In genomic region chr17:75405365-75406221, GRCh38 we compare ENCODE assay signal across 8 cellular contexts. TPM values are rescaled to one million over a fixed set of nuclear protein-coding genes. Genes with fewer than 3 reads are reported as not detected.
DNase-seq lines count a peak whose midpoint lies in the region; ATAC-seq, FAIRE-seq and TF ChIP-seq lines count a peak whose summit lies in the region.

Gene GRB2, minus strand, starts transcription at chr17:75405678. Its CDS starts 12,050 bp downstream, at chr17:75393628.

- H2BK15ac ChIP-seq in H1 (ENCODE audit: low read length) (peak within 1 kb of the TSS; percentile 34; the same call in 1 of the 2 replicates), mesenchymal stem cell (ENCODE audit: low read depth, poor library complexity, severe bottlenecking) (peak within 1 kb of the TSS; percentile 52)

- 7% methylated on average over 49 of the region's 74 CpGs; no CpG with 5 or more reads in 1 of the 2 experiments for WGBS in H1 (ENCODE audit: extremely low coverage in 1 of 2, insufficient coverage in 1 of 2, insufficient read length in 1 of 2, insufficient replicate concordance in 2 of 2, low coverage in 1 of 2, low lambda C conversion rate in 2 of 2, missing lambda C conversion rate in 1 of 2), 2 experiments
- 2% methylated on average over 67 of the region's 74 CpGs for WGBS in mesenchymal stem cell

- H3K27ac Mint-ChIP-seq in activated CD8-positive, alpha-beta memory T cell treated with anti-CD3 and anti-CD28 coated beads, Interleukin-2, amount 10 ng/mL, durations not matched to agents 7 days and 5 days: peak within 1 kb of the TSS; percentile 91

- H4K91ac ChIP-seq in H1 (replicated peaks; ENCODE audit: insufficient read length, low read length) (peak within 1 kb of the TSS; percentile 81), mesenchymal stem cell (ENCODE audit: low read length) (peak within 1 kb of the TSS; percentile 97)

- H2BK120ac ChIP-seq in H1 (replicated peaks; ENCODE audit: low read depth, low read length) (no peak within 1 kb of the TSS), mesenchymal stem cell (ENCODE audit: low read depth, low read length) (peak within 1 kb of the TSS; percentile 73)

- H3K4me3 Mint-ChIP-seq in activated CD8-positive, alpha-beta memory T cell treated with anti-CD3 and anti-CD28 coated beads, Interleukin-2, amount 10 ng/mL, durations not matched to agents 7 days and 5 days: peak within 1 kb of the TSS; percentile 90

- 0 out of 2 replicates have a peak within 1 kb of the TSS, but pooled peaks have one; percentile 78 for H2BK5ac ChIP-seq in H1 (ENCODE audit: low read depth, low read length)
- H2BK5ac ChIP-seq in mesenchymal stem cell (ENCODE audit: low read depth, low read length, poor library complexity, severe bottlenecking): peak within 1 kb of the TSS; percentile 73

- no peak within 1 kb of the TSS for H3K23ac ChIP-seq in H1 (ENCODE audit: insufficient read length)
- H3K23ac ChIP-seq in mesenchymal stem cell (ENCODE audit: low read length in 2 of 2): peak within 1 kb of the TSS; percentile 79 to 99

- TF ChIP-seq EP300 in H1 (IDR thresholded peaks at IDR 0.05; ENCODE audit: borderline replicate concordance in 1 of 2, low read depth in 2 of 2, low read length in 2 of 2): no peak

- H3K79me2 ChIP-seq in H1 (ENCODE audit: control insufficient read depth in 1 of 2, insufficient read depth in 2 of 2, low read length in 2 of 2): peaks cover 19 to 44% of the 10 kb centered on the region in 2 experiments

- peaks cover 11% of the 10 kb centered on the region for H3K36me3 Mint-ChIP-seq in activated CD8-positive, alpha-beta memory T cell treated with anti-CD3 and anti-CD28 coated beads, Interleukin-2, amount 10 ng/mL, durations not matched to agents 7 days and 5 days

- H3K4me1 Mint-ChIP-seq in activated CD8-positive, alpha-beta memory T cell treated with anti-CD3 and anti-CD28 coated beads, Interleukin-2, amount 10 ng/mL, durations not matched to agents 7 days and 5 days: peaks cover 45% of the 10 kb centered on the region

- peaks cover 6% of the 10 kb centered on the region; the same call in 1 of the 2 replicates for H3K23me2 ChIP-seq in H1 (ENCODE audit: low read depth, low read length)

- peak in 1 of 2 experiments; percentile 73; a peak in 2 of 3 replicates for TF ChIP-seq POLR2A in H1 (IDR thresholded peaks at IDR 0.05; ENCODE audit: control extremely low read depth in 1 of 2, low read depth in 2 of 2, low read length in 2 of 2)

- DNase-seq in CMK (ENCODE audit: low read depth): peak; percentile 89
- DNase-seq in NT2/D1 (ENCODE audit: low read depth, low spot score): peak; percentile 85
- DNase-seq in activated CD8-positive, alpha-beta memory T cell treated with anti-CD3 and anti-CD28 coated beads, Interleukin-2, amount 10 ng/mL, durations not matched to agents 7 days and 5 days: peak; percentile 100
- DNase-seq in H1 (ENCODE audit: low read depth in 1 of 2, low spot score in 2 of 2): peak; percentile 84 to 100
- peak; percentile 95 for DNase-seq in mesenchymal stem cell
- peak; percentile 100 for DNase-seq in stimulated activated CD8-positive, alpha-beta memory T cell treated with anti-CD3 and anti-CD28 coated beads, Interleukin-12 subunit alpha, Interleukin-12 subunit beta, amount 100 ng/mL, for 24 hours (ENCODE audit: extremely low read depth)

- no peaks in the 10 kb centered on the region for H3K9me3 ChIP-seq in HUES48 (ENCODE audit: control insufficient read depth, insufficient read depth, low read length)
- no peaks in the 10 kb centered on the region for H3K9me3 ChIP-seq in NT2/D1 (ENCODE audit: insufficient read depth, low read length)
- no peaks in the 10 kb centered on the region for H3K9me3 ChIP-seq in H1 (ENCODE audit: insufficient read depth in 2 of 2, low read depth in 1 of 2, low read length in 1 of 2)
- no peaks in the 10 kb centered on the region for H3K9me3 ChIP-seq in mesenchymal stem cell (ENCODE audit: control insufficient read depth, low read length)

- H3K27ac ChIP-seq in HUES48 (ENCODE audit: low read depth, low read length): peak within 1 kb of the TSS; percentile 81
- H3K27ac ChIP-seq in H1 (ENCODE audit: low read depth, low read length): no peak within 1 kb of the TSS
- peak within 1 kb of the TSS; percentile 72 for H3K27ac ChIP-seq in mesenchymal stem cell (ENCODE audit: low read length, poor library complexity, severe bottlenecking)

- no peak for TF ChIP-seq RAD21 in H1 (IDR thresholded peaks at IDR 0.05 in 1 of 2, conservative IDR thresholded peaks at IDR 0.05 in 1 of 2; ENCODE audit: low read depth in 2 of 2, low read length in 2 of 2)

- H2AFZ ChIP-seq in H1 (ENCODE audit: low read length) (peak within 1 kb of the TSS; percentile 46), mesenchymal stem cell (ENCODE audit: low read depth, low read length) (peak within 1 kb of the TSS; percentile 100)

- H3K4ac ChIP-seq in H1 (replicated peaks; ENCODE audit: insufficient read length, low read depth, low read length) (no peak within 1 kb of the TSS), mesenchymal stem cell (ENCODE audit: low read depth in 1 of 2, low read length in 2 of 2) (peak within 1 kb of the TSS; percentile 81 to 94)

- H2AK5ac ChIP-seq in H1 (ENCODE audit: low read depth, low read length) (no peak within 1 kb of the TSS), mesenchymal stem cell (ENCODE audit: low read length, severe bottlenecking) (no peak within 1 kb of the TSS)

- 0 out of 2 replicates have a peak within 1 kb of the TSS, but pooled peaks have one; percentile 32 for H2BK12ac ChIP-seq in H1 (ENCODE audit: low read depth, low read length)
- peak within 1 kb of the TSS in 1 of 2 experiments; percentile 3 for H2BK12ac ChIP-seq in mesenchymal stem cell (ENCODE audit: low read length in 2 of 2)

- H3K56ac ChIP-seq in H1 (replicated peaks; ENCODE audit: insufficient read length, low read depth, low read length): peak within 1 kb of the TSS; percentile 69

- H3K4me3 ChIP-seq in HUES48 (ENCODE audit: low read depth, low read length): peak within 1 kb of the TSS; percentile 93
- H3K4me3 ChIP-seq in NT2/D1 (ENCODE audit: insufficient read length, low read depth): peak within 1 kb of the TSS; percentile 99
- H3K4me3 ChIP-seq in H1 (ENCODE audit: extremely low read depth in 1 of 4, insufficient read depth in 2 of 4, low read depth in 3 of 4, low read length in 4 of 4): peak within 1 kb of the TSS; percentile 90 to 94 (median 92)
- peak within 1 kb of the TSS; percentile 95 to 100 for H3K4me3 ChIP-seq in mesenchymal stem cell (ENCODE audit: insufficient read depth in 1 of 2, low read depth in 1 of 2, low read length in 2 of 2)

- peak within 1 kb of the TSS; percentile 82 for H3K9ac ChIP-seq in HUES48 (ENCODE audit: low read depth, low read length)
- H3K9ac ChIP-seq in NT2/D1 (ENCODE audit: insufficient read length, low read depth): peak within 1 kb of the TSS; percentile 98
- H3K9ac ChIP-seq in H1 (replicated peaks in 1 of 4; ENCODE audit: extremely low read depth in 1 of 4, low read depth in 3 of 4, low read length in 3 of 4): peak within 1 kb of the TSS; percentile 66 to 95 (median 72)
- peak within 1 kb of the TSS; percentile 94 for H3K9ac ChIP-seq in mesenchymal stem cell (ENCODE audit: low read length)

- H3K4me2 ChIP-seq in H1 (ENCODE audit: insufficient read depth in 1 of 2, low read depth in 2 of 2, low read length in 2 of 2) (peak within 1 kb of the TSS; percentile 75 to 79), mesenchymal stem cell (ENCODE audit: low read length, poor library complexity, severe bottlenecking) (peak within 1 kb of the TSS; percentile 94)

- H3K27me3 Mint-ChIP-seq in activated CD8-positive, alpha-beta memory T cell treated with anti-CD3 and anti-CD28 coated beads, Interleukin-2, amount 10 ng/mL, durations not matched to agents 7 days and 5 days: no peaks in the 10 kb centered on the region

- H3K9me3 Mint-ChIP-seq in activated CD8-positive, alpha-beta memory T cell treated with anti-CD3 and anti-CD28 coated beads, Interleukin-2, amount 10 ng/mL, durations not matched to agents 7 days and 5 days (ENCODE audit: low read depth): no peaks in the 10 kb centered on the region

- no peaks in the 10 kb centered on the region for H3K36me3 ChIP-seq in HUES48 (ENCODE audit: control insufficient read depth, insufficient read depth, low read length)
- H3K36me3 ChIP-seq in NT2/D1 (ENCODE audit: insufficient read depth, insufficient read length, low read length): no peaks in the 10 kb centered on the region
- H3K36me3 ChIP-seq in H1 (ENCODE audit: control insufficient read depth in 2 of 4, insufficient read depth in 4 of 4, low read length in 3 of 4): no peaks in the 10 kb centered on the region
- no peaks in the 10 kb centered on the region for H3K36me3 ChIP-seq in mesenchymal stem cell (ENCODE audit: control insufficient read depth in 1 of 2, insufficient read depth in 2 of 2, low read depth in 1 of 2, low read length in 2 of 2)

- peaks cover 3% of the 10 kb centered on the region in 2 experiments for H4K20me1 ChIP-seq in H1 (replicated peaks in 1 of 2; ENCODE audit: control insufficient read depth in 1 of 2, insufficient read depth in 2 of 2, low read length in 2 of 2)

- H3K79me1 ChIP-seq in H1 (ENCODE audit: low read depth, low read length): peaks cover 1% of the 10 kb centered on the region; the same call in 1 of the 2 replicates
- H3K79me1 ChIP-seq in mesenchymal stem cell (replicated peaks; ENCODE audit: low read length, poor library complexity, severe bottlenecking): no peaks in the 10 kb centered on the region

- no peak for FAIRE-seq in H1 (lab: Jason Lieb, UNC)

- H3K18ac ChIP-seq in H1 (ENCODE audit: extremely low read depth, low read length) (no peak within 1 kb of the TSS), mesenchymal stem cell (ENCODE audit: low read depth in 1 of 2, low read length in 2 of 2) (peak within 1 kb of the TSS; percentile 93 to 99)

- H2BK20ac ChIP-seq in H1 (ENCODE audit: low read length): no peak within 1 kb of the TSS

- H3K14ac ChIP-seq in H1 (ENCODE audit: insufficient read length) (no peak within 1 kb of the TSS), mesenchymal stem cell (ENCODE audit: low read length in 2 of 2) (peak within 1 kb of the TSS; percentile 92 to 98)

- TF ChIP-seq CTCF in H1 (IDR thresholded peaks at IDR 0.05; ENCODE audit: control extremely low read depth in 1 of 3, insufficient read depth in 1 of 3, low read depth in 1 of 3, low read length in 3 of 3): no peak

- H3K4me1 ChIP-seq in HUES48 (ENCODE audit: control insufficient read depth, insufficient read depth, low read length): peaks cover 10% of the 10 kb centered on the region; the same call in 1 of the 2 replicates
- no peaks in the 10 kb centered on the region for H3K4me1 ChIP-seq in NT2/D1 (ENCODE audit: insufficient read depth, insufficient read length)
- H3K4me1 ChIP-seq in H1 (replicated peaks in 1 of 4; ENCODE audit: control insufficient read depth in 3 of 4, insufficient read depth in 4 of 4, low read length in 3 of 4): no peaks in the 10 kb centered on the region
- peaks cover 9% of the 10 kb centered on the region for H3K4me1 ChIP-seq in mesenchymal stem cell (ENCODE audit: control insufficient read depth, insufficient read depth, low read depth, low read length)

- CTCF ChIA-PET in activated CD8-positive, alpha-beta memory T cell treated with anti-CD3 and anti-CD28 coated beads, Interleukin-2, amount 10 ng/mL, durations not matched to agents 7 days and 5 days (lab: Charles Lee): interaction anchor here (0.7 to 4.4 kb wide), 22 partner anchors 12 to 444 kb away, joined by 3 to 45 read pairs (median 4); partner anchors contain the start of genes MIF4GD, SLC25A19 and TSEN54
- CTCF ChIA-PET in H1 (lab: Charles Lee; ENCODE audit: partially characterized antibody): interaction anchor here (0.9 to 3.0 kb wide), 9 partner anchors 11 to 165 kb away, joined by 3 to 12 read pairs (median 7); partner anchors contain the start of gene MIF4GD

- peak; percentile 84 for ATAC-seq in GM21381 (IDR thresholded peaks at IDR 0.05; ENCODE audit: unreplicated experiment)
- peak; percentile 89 for ATAC-seq in activated CD8-positive, alpha-beta memory T cell treated with anti-CD3 and anti-CD28 coated beads, Interleukin-2, amount 10 ng/mL, durations not matched to agents 7 days and 5 days

- H3K27me3 ChIP-seq in HUES48 (ENCODE audit: control insufficient read depth, insufficient read depth, low read length) (no peaks in the 10 kb centered on the region), NT2/D1 (ENCODE audit: insufficient read depth, insufficient read length) (peaks cover 11% of the 10 kb centered on the region), H1 (replicated peaks in 1 of 4; ENCODE audit: control insufficient read depth in 3 of 4, extremely low read depth in 1 of 4, insufficient read depth in 3 of 4, low read length in 3 of 4) (no peaks in the 10 kb centered on the region), mesenchymal stem cell (ENCODE audit: control insufficient read depth in 1 of 2, insufficient read depth in 1 of 2, low read length in 2 of 2) (peaks cover 8% of the 10 kb centered on the region in 2 experiments)

- H4K5ac ChIP-seq in H1 (ENCODE audit: insufficient read length, low read depth, low read length): no peak within 1 kb of the TSS

- POLR2A ChIA-PET in H1 (lab: Charles Lee; ENCODE audit: partially characterized antibody): interaction anchor here (0.6 to 2.7 kb wide), 6 partner anchors 11 to 394 kb away, joined by 3 to 14 read pairs (median 4); partner anchors contain the start of genes MIF4GD and MRPL58

- H4K8ac ChIP-seq in H1 (ENCODE audit: extremely low read depth, insufficient read depth, low read length): peak within 1 kb of the TSS; percentile 64; the same call in 1 of the 2 replicates
- peak within 1 kb of the TSS; percentile 98 for H4K8ac ChIP-seq in mesenchymal stem cell (ENCODE audit: low read length)

RNA-seq across cellular contexts. Expression of gene GRB2, which starts in this region (rescaled TPM):
- 100 to 1,000 TPM; 138 to 179 TPM for total RNA-seq in activated CD8-positive, alpha-beta memory T cell treated with anti-CD3 and anti-CD28 coated beads, Interleukin-2, amount 10 ng/mL, durations not matched to agents 7 days and 5 days
- total RNA-seq in H1 (2021; fragmentation: NEBNext Ultra II Directional; extraction: Animal tissue kit (Norgen Biotek cat#: 25700)): 101 and 102 TPM in 2 replicates
- polyA plus RNA-seq in H1 (2011; rRNA removed): 44.2 and 51.8 TPM in 2 replicates
- 58.1 TPM for polyA plus RNA-seq in H1 (2011; cell fraction: cytosol; rRNA removed)
- polyA plus RNA-seq in H1 (2011; cell fraction: nucleus; rRNA removed): 45.2 TPM
- polyA plus RNA-seq in H1 (2012, experiment 1 of 2): 58.4 to 70.9 TPM (median 63.2 TPM) in 4 replicates
- polyA plus RNA-seq in H1 (2012, experiment 2 of 2): 69.4 TPM
- 96.2 TPM for polyA plus RNA-seq in H1 (2013, experiment 1 of 2)
- 83.9 TPM for polyA plus RNA-seq in H1 (2013, experiment 2 of 2)
- polyA minus RNA-seq in H1 (2011; rRNA and poly(A)+ RNA removed): 40.6 and 44.1 TPM in 2 replicates
- 20.0 TPM for polyA minus RNA-seq in H1 (2011; cell fraction: cytosol; rRNA and poly(A)+ RNA removed)
- 41.5 TPM for polyA minus RNA-seq in H1 (2011; cell fraction: nucleus; rRNA and poly(A)+ RNA removed)
- polyA plus RNA-seq in mesenchymal stem cell (2013, experiment 1 of 2): 113 TPM
- polyA plus RNA-seq in mesenchymal stem cell (2013, experiment 2 of 2): 122 TPM
